In the genomic region with DNA sequence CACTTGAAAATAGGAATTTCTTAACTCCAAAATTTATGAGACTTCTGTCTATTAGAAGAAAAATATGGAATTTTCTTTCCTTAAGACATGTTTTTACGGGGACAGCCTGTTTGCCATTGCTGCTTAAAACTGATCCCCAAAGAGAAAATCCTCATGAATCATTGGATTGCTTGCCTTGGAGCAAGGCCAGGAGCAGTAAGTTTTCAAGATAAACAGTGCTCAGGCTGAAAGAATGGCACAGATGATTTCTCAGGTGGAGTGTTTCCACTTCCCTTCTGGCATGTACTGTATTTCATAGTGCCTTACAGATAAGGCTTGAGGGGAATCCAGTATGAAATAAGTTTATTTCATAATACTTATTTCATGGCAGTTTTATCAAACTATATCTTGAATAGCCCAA, we compare ENCODE assay signal across 9 cellular contexts.
DNase-seq lines count a peak whose midpoint lies in the region; ATAC-seq and TF ChIP-seq lines count a peak whose summit lies in the region.
"Had no signal": no experiment of that assay in that cellular context is flagged by ENCODE, and none has a peak within 500 bp of the region (broad histone marks: within the 10 kb centered on the region; RNA-seq: fewer than 3 reads in every experiment).

No MANE protein-coding gene starts in this region.

- H3K79me2 ChIP-seq in GM23248 (ENCODE audit: insufficient read depth) (no peaks in the 10 kb centered on the region), PC-9 (ENCODE audit: low read depth) (no peaks in the 10 kb centered on the region)

- H3K9ac ChIP-seq in GM23248 = no peak overlapping the region

- H2AFZ ChIP-seq in GM23248 (no peak overlapping the region), PC-9 (0 out of 2 replicates have a peak overlapping the region, but pooled peaks have one; percentile 0)

- POLR2A ChIA-PET in PC-9 (lab: Charles Lee; ENCODE audit: unreplicated experiment) (no interaction called here), A673 (lab: Charles Lee; ENCODE audit: low non-redundant PET) (no interaction called here)

- H3K4me1 ChIP-seq in GM23248 (ENCODE audit: insufficient read depth) (peaks cover 9% of the 10 kb centered on the region), PC-9 (replicated peaks; ENCODE audit: insufficient read depth) (no peaks in the 10 kb centered on the region), A673 (ENCODE audit: insufficient read depth, low read length, poor library complexity, severe bottlenecking) (no peaks in the 10 kb centered on the region), uterus (no peaks in the 10 kb centered on the region)
- H3K4me1 ChIP-seq: ascending aorta had no signal

- H3K9me3 ChIP-seq in GM23248 (ENCODE audit: low read depth) (no peaks in the 10 kb centered on the region), PC-9 (ENCODE audit: insufficient read depth, low read depth) (no peaks in the 10 kb centered on the region), A673 (ENCODE audit: low read depth, low read length, poor library complexity, severe bottlenecking) (no peaks in the 10 kb centered on the region), uterus (no peaks in the 10 kb centered on the region)
- H3K9me3 ChIP-seq: ascending aorta had no signal

- H3K4me2 ChIP-seq in GM23248 (ENCODE audit: unreplicated experiment) (no peak overlapping the region), PC-9 (no peak overlapping the region)

- H3F3A ChIP-seq in GM23248 (ENCODE audit: insufficient read depth) = no peaks in the 10 kb centered on the region
- H3F3A ChIP-seq in PC-9 (ENCODE audit: insufficient read depth, low read depth) = no peaks in the 10 kb centered on the region

- 67 to 91% methylated on average over 1 of the region's 1 CpG for WGBS in GM23248 (ENCODE audit: low coverage in 1 of 2, low lambda C conversion rate in 2 of 2, missing lambda C conversion rate in 2 of 2), 2 experiments

- ATAC-seq in GM21447 (IDR thresholded peaks at IDR 0.05; ENCODE audit: unreplicated experiment) = no peak

- in situ Hi-C loops in GM23248 (cut with MboI) = no loop called here

- H3K27ac ChIP-seq in GM23248 (no peak overlapping the region), PC-9 (no peak overlapping the region), A673 (ENCODE audit: low read depth, low read length, poor library complexity, severe bottlenecking) (no peak overlapping the region), uterus (no peak overlapping the region)
- H3K27ac ChIP-seq: ascending aorta, heart right ventricle had no signal

- TF ChIP-seq CTCF in PC-9 (conservative IDR thresholded peaks at IDR 0.05) (no peak), A673 (conservative IDR thresholded peaks at IDR 0.05; ENCODE audit: low read depth, low read length) (no peak), uterus (IDR thresholded peaks at IDR 0.05) (no peak)

- TF ChIP-seq POLR2A in uterus (IDR thresholded peaks at IDR 0.05) = no peak

- intact Hi-C loops in PC-9 (cut with micrococcal nuclease; ENCODE audit: unreplicated experiment) (no loop called here), A673 (cut with micrococcal nuclease; ENCODE audit: unreplicated experiment) (no loop called here), uterus (cut with DNase I; ENCODE audit: low total_unique reads) (no loop called here)

- no TSS peak for BruUV-seq in PC-9 (replicated peaks; lab: Mats Ljungman, UMichigan)
- BruUV-seq in A673 (replicated peaks; lab: Mats Ljungman, UMichigan) = no TSS peak

- CTCF ChIA-PET in PC-9 (lab: Charles Lee) (no interaction called here), A673 (lab: Charles Lee) (no interaction called here)

- no peaks in the 10 kb centered on the region for H3K36me3 ChIP-seq in GM23248 (ENCODE audit: low read depth)
- no peaks in the 10 kb centered on the region for H3K36me3 ChIP-seq in PC-9 (ENCODE audit: low read depth)
- no peaks in the 10 kb centered on the region for H3K36me3 ChIP-seq in A673 (ENCODE audit: insufficient read depth, low read length, poor library complexity, severe bottlenecking)
- no peaks in the 10 kb centered on the region for H3K36me3 ChIP-seq in uterus
- H3K36me3 ChIP-seq: ascending aorta, heart right ventricle had no signal

- H3K9me2 ChIP-seq in GM23248 (ENCODE audit: insufficient read depth) = 0 out of 2 replicates have a peak, but pooled peaks cover 3% of the 10 kb centered on the region
- H3K9me2 ChIP-seq in PC-9 (ENCODE audit: insufficient read depth) = no peaks in the 10 kb centered on the region

- no peaks in the 10 kb centered on the region for H4K20me1 ChIP-seq in GM23248 (ENCODE audit: insufficient read depth)
- H4K20me1 ChIP-seq in PC-9 (ENCODE audit: insufficient read depth) = no peaks in the 10 kb centered on the region

- peak; percentile 70 for DNase-seq in GM23248
- DNase-seq in PC-9 = peak; percentile 24 to 40
- DNase-seq in fibroblast of peridontal ligament (ENCODE audit: extremely low read depth) = peak; percentile 64
- peak; percentile 76 for DNase-seq in renal cortical epithelial cell (ENCODE audit: low read depth)
- no peak for DNase-seq in A673 (ENCODE audit: low spot score)
- no peak for DNase-seq in uterus
- DNase-seq: heart right ventricle had no signal

- H3K4me3 ChIP-seq in GM23248 (no peak overlapping the region), PC-9 (no peak overlapping the region), A673 (ENCODE audit: low read depth, low read length, poor library complexity, severe bottlenecking) (no peak overlapping the region), uterus (no peak overlapping the region)
- H3K4me3 ChIP-seq: ascending aorta, heart right ventricle had no signal

- H3K27me3 ChIP-seq in GM23248 (replicated peaks; ENCODE audit: insufficient read depth) (no peaks in the 10 kb centered on the region), PC-9 (ENCODE audit: insufficient read depth, low read depth) (no peaks in the 10 kb centered on the region), A673 (replicated peaks; ENCODE audit: insufficient read depth, low read depth, low read length, poor library complexity) (no peaks in the 10 kb centered on the region), uterus (no peaks in the 10 kb centered on the region)
- H3K27me3 ChIP-seq: ascending aorta, heart right ventricle had no signal

Comparison
In these comparisons a context has a peak if more than half of its experiments do, and no peak if none do; other contexts are left out.
1. DNase-seq: peak in GM23248 (single experiment), PC-9 (2 of 2), fibroblast of peridontal ligament (single experiment) and renal cortical epithelial cell (single experiment); none in A673 (single experiment) and uterus (0 of 2).